14 cellular contexts compared by ENCODE assay signal in genomic region chr5:52776116-52776515, GRCh38. TPM values are rescaled to one million over a fixed set of nuclear protein-coding genes. Genes with fewer than 3 reads are reported as not detected.
A peak's percentile ranks its signal among the peaks of the same experiment; 100 is the strongest.
DNase-seq lines count a peak whose midpoint lies in the region; ATAC-seq and TF ChIP-seq lines count a peak whose summit lies in the region.
"Had no signal": no experiment of that assay in that cellular context is flagged by ENCODE, and none has a peak within 500 bp of the region (broad histone marks: within the 10 kb centered on the region; RNA-seq: fewer than 3 reads in every experiment).

No MANE protein-coding gene starts in this region.

- H3K27ac Mint-ChIP-seq in activated CD4-positive, alpha-beta T cell treated with anti-CD3 and anti-CD28 coated beads for 36 hours, result no peak overlapping the region
- H3K27ac Mint-ChIP-seq in T-cell, result peak overlapping the region; percentile 87 to 90
- peak overlapping the region in 1 of 2 donors; percentile 58 for H3K27ac Mint-ChIP-seq in activated naive CD4-positive, alpha-beta T cell treated with anti-CD3 and anti-CD28 coated beads, Interleukin-2, amount 50 U/mL, for 72 hours
- H3K27ac Mint-ChIP-seq: HFFc6, type B pancreatic cell had no signal

- H3K9me3 Mint-ChIP-seq in activated CD4-positive, alpha-beta T cell treated with anti-CD3 and anti-CD28 coated beads for 36 hours (ENCODE audit: low read depth), result no peaks in the 10 kb centered on the region
- peaks cover 0 to 4% (median 0%) of the 10 kb centered on the region in 3 donors for H3K9me3 Mint-ChIP-seq in T-cell
- H3K9me3 Mint-ChIP-seq in activated naive CD4-positive, alpha-beta T cell treated with anti-CD3 and anti-CD28 coated beads, Interleukin-2, amount 50 U/mL, for 72 hours, result peaks cover 0 to 3% of the 10 kb centered on the region in 2 donors
- H3K9me3 Mint-ChIP-seq: HFFc6, type B pancreatic cell had no signal

- CTCF ChIA-PET in activated CD4-positive, alpha-beta T cell treated with anti-CD3 and anti-CD28 coated beads for 36 hours (lab: Charles Lee), result interaction anchor here (1.1 kb wide), 1 partner anchor 11 kb away, joined by 3 read pairs; the partner anchor contains the start of genes ITGA1 and PELO
- CTCF ChIA-PET in T-cell (lab: Charles Lee), result interaction anchor here in 1 of 2 donors (1.5 kb wide), 1 partner anchor 12 kb away, joined by 6 read pairs; the partner anchor contains the start of genes ITGA1 and PELO

- H3K4me3 Mint-ChIP-seq in activated CD4-positive, alpha-beta T cell treated with anti-CD3 and anti-CD28 coated beads for 36 hours, result no peak overlapping the region
- H3K4me3 Mint-ChIP-seq in T-cell, result peak overlapping the region in 2 of 3 donors; percentile 34 to 53
- H3K4me3 Mint-ChIP-seq: HFFc6, type B pancreatic cell had no signal

- H3K27me3 Mint-ChIP-seq in activated CD4-positive, alpha-beta T cell treated with anti-CD3 and anti-CD28 coated beads for 36 hours, result peaks cover 8% of the 10 kb centered on the region
- no peaks in the 10 kb centered on the region for H3K27me3 Mint-ChIP-seq in T-cell

- intact Hi-C loops in activated CD4-positive, alpha-beta T cell treated with anti-CD3 and anti-CD28 coated beads for 36 hours (cut with DNase I, micrococcal nuclease), result no loop called here
- intact Hi-C loops in spleen (cut with DNase I; ENCODE audit: low total_unique reads), result no loop called here
- intact Hi-C loops in ascending aorta (cut with DNase I), result no loop called here

- TF ChIP-seq POLR2A in spleen (IDR thresholded peaks at IDR 0.05), result no peak

- H3K4me1 ChIP-seq in spleen, result peaks cover 12 to 51% (median 39%) of the 10 kb centered on the region in 6 donors
- no peaks in the 10 kb centered on the region for H3K4me1 ChIP-seq in ascending aorta
- H3K4me1 ChIP-seq: parathyroid adenoma, Peyer's patch had no signal

- peak overlapping the region; percentile 19 to 81 (median 64) for H3K27ac ChIP-seq in spleen
- no peak overlapping the region for H3K27ac ChIP-seq in ascending aorta
- H3K27ac ChIP-seq: parathyroid adenoma had no signal

- peaks cover 34% of the 10 kb centered on the region for H3K4me1 Mint-ChIP-seq in activated CD4-positive, alpha-beta T cell treated with anti-CD3 and anti-CD28 coated beads for 36 hours
- peaks cover 49 to 55% (median 51%) of the 10 kb centered on the region in 3 donors for H3K4me1 Mint-ChIP-seq in T-cell

- no peaks in the 10 kb centered on the region for H3K27me3 ChIP-seq in spleen (replicated peaks in 1 of 7)
- no peaks in the 10 kb centered on the region for H3K27me3 ChIP-seq in ascending aorta
- H3K27me3 ChIP-seq: Peyer's patch had no signal

- TF ChIP-seq CTCF in spleen (IDR thresholded peaks at IDR 0.05 in 8 of 11, conservative IDR thresholded peaks at IDR 0.05 in 3 of 11), result no peak
- TF ChIP-seq CTCF in ascending aorta (IDR thresholded peaks at IDR 0.05), result no peak

- POLR2A ChIA-PET in activated CD4-positive, alpha-beta T cell treated with anti-CD3 and anti-CD28 coated beads for 36 hours (lab: Charles Lee), result no interaction called here
- POLR2A ChIA-PET in T-cell (lab: Charles Lee), result interaction anchor here (0.5 to 1.1 kb wide), 4 partner anchors 23 to 1353 kb away, joined by 3 to 4 read pairs (median 4); no protein-coding TSS in a partner anchor

- DNase-seq in activated CD4-positive, alpha-beta T cell treated with anti-CD3 and anti-CD28 coated beads for 36 hours, result peak; percentile 23
- DNase-seq in activated CD4-positive, alpha-beta T cell treated with anti-CD3 and anti-CD28 coated beads for 1 hour, result no peak
- DNase-seq in T-cell, result peak in 26 of 34 experiments; percentile 1 to 46 (median 20)
- peak in 1 of 2 donors; percentile 6 for DNase-seq in activated naive CD4-positive, alpha-beta T cell treated with anti-CD3 and anti-CD28 coated beads, Interleukin-2, amount 50 U/mL, for 72 hours (ENCODE audit: low spot score in 2 of 2)
- no peak for DNase-seq in spleen
- DNase-seq in superior temporal gyrus (ENCODE audit: extremely low spot score), result no peak
- DNase-seq in ascending aorta (ENCODE audit: low spot score in 2 of 2), result no peak
- no peak for DNase-seq in NCI-H524 (lab: John Stamatoyannopoulos, UW)
- DNase-seq: HFFc6, NCI-H187 treated with DMSO at 0.1 percent for 48 hours, NCI-H526 treated with DMSO at 0.1 percent for 48 hours had no signal

- H3K36me3 ChIP-seq in spleen, result no peaks in the 10 kb centered on the region
- H3K36me3 ChIP-seq in ascending aorta, result no peaks in the 10 kb centered on the region
- H3K36me3 ChIP-seq: Peyer's patch had no signal

- H3K9me3 ChIP-seq in spleen (no peaks in the 10 kb centered on the region), ascending aorta (no peaks in the 10 kb centered on the region)
- H3K9me3 ChIP-seq: Peyer's patch had no signal

- ATAC-seq in activated CD4-positive, alpha-beta T cell treated with anti-CD3 and anti-CD28 coated beads for 36 hours, result peak; percentile 50
- ATAC-seq in T-cell (replicated peaks in 1 of 4), result peak; percentile 82 to 94 (median 90)
- ATAC-seq in activated naive CD4-positive, alpha-beta T cell treated with anti-CD3 and anti-CD28 coated beads, Interleukin-2, amount 50 U/mL, for 72 hours, result peak; percentile 46 to 65

- H3K4me3 ChIP-seq in spleen (no peak overlapping the region), ascending aorta (no peak overlapping the region)
- H3K4me3 ChIP-seq: Peyer's patch had no signal

- 74 to 90% (median 85%) methylated on average over 2 of the region's 2 CpGs for WGBS in spleen, 5 donors

- H3K36me3 Mint-ChIP-seq in activated CD4-positive, alpha-beta T cell treated with anti-CD3 and anti-CD28 coated beads for 36 hours (ENCODE audit: low read depth), result no peaks in the 10 kb centered on the region
- no peaks in the 10 kb centered on the region for H3K36me3 Mint-ChIP-seq in T-cell
- H3K36me3 Mint-ChIP-seq in activated naive CD4-positive, alpha-beta T cell treated with anti-CD3 and anti-CD28 coated beads, Interleukin-2, amount 50 U/mL, for 72 hours, result no peaks in the 10 kb centered on the region
- H3K36me3 Mint-ChIP-seq: type B pancreatic cell had no signal

RNA-seq across cellular contexts. Expression of gene ITGA1, which starts 11.6 kb away (rescaled TPM):
- total RNA-seq in activated CD4-positive, alpha-beta T cell treated with anti-CD3 and anti-CD28 coated beads for 36 hours, result 1 to 10 TPM; 1.9 to 3.9 TPM
- total RNA-seq in T-cell, result 10 to 100 TPM in 1 of 5 donors, 1 to 10 TPM in 4; 2.9 to 13.0 (median 6.8) TPM
- 1 to 10 TPM; 6.0 TPM for total RNA-seq in activated naive CD4-positive, alpha-beta T cell treated with anti-CD3 and anti-CD28 coated beads, Interleukin-2, amount 50 U/mL, for 72 hours
- 100 to 1,000 TPM; 197 to 505 (median 301) TPM for total RNA-seq in spleen
- 10 to 100 TPM in 1 of 3 donors, 1 to 10 TPM in 2; 8.3 to 17.0 (median 9.0) TPM for polyA plus RNA-seq in spleen
- total RNA-seq in ascending aorta, result 42.7 TPM

RNA-seq across cellular contexts. Expression of gene PELO, which starts 11.6 kb away (rescaled TPM):
- total RNA-seq in activated CD4-positive, alpha-beta T cell treated with anti-CD3 and anti-CD28 coated beads for 36 hours, result 10 to 100 TPM; 12.8 to 17.3 TPM
- 10 to 100 TPM in 3 of 5 donors, 1 to 10 TPM in 2; 7.3 to 18.2 (median 13.8) TPM for total RNA-seq in T-cell
- 10 to 100 TPM; 17.5 to 23.0 TPM for total RNA-seq in activated naive CD4-positive, alpha-beta T cell treated with anti-CD3 and anti-CD28 coated beads, Interleukin-2, amount 50 U/mL, for 72 hours
- 100 to 1,000 TPM in 3 of 7 donors, 10 to 100 TPM in 4; 41.0 to 169 (median 92.9) TPM for total RNA-seq in spleen
- polyA plus RNA-seq in spleen, result 10 to 100 TPM; 10.4 to 24.2 (median 17.7) TPM
- total RNA-seq in ascending aorta, result 39.1 TPM

Comparison
In these comparisons a context has a peak if more than half of its experiments do, and no peak if none do; other contexts are left out.
1. DNase-seq: peak in activated CD4-positive, alpha-beta T cell treated with anti-CD3 and anti-CD28 coated beads for 36 hours (single experiment) and T-cell (26 of 34); none in activated CD4-positive, alpha-beta T cell treated with anti-CD3 and anti-CD28 coated beads for 1 hour (single experiment), spleen (single experiment), superior temporal gyrus (single experiment), ascending aorta (0 of 2) and NCI-H524 (0 of 2).
2. H3K27ac ChIP-seq: peak in spleen (8 of 8); none in ascending aorta (0 of 2).
3. Peak in every context shown above with its lines, with median percentiles within 50 percentile points of each other: ATAC-seq.